In the genomic region with DNA sequence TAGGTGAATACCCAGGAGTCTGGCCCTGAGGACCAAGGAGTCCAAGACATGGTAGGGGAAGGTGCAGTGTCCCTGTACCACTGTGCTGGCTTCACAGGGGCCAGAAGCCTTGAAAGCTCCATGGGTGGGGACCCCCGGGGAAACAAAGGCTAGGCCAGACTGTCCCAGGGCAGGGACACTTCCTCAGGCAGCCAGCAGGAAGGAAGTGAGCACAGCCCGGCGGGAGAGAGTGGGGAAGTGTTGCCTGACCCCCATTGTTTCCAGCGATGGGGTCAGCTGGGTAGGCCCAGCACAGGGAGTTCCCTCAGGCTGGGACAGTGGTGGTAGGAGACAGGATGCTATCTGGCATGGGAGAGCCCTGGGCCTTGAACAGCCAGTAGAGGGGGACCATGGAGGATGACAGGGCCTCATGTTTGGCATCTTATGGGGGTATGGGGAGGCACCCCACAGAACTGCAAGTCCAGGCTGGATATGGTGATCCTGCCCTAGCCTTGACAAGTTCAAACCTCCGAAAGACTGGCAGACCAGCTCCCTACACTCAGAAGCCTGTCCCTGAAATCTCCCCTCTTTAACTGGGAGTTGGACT, we compare ENCODE assay signal across 9 cellular contexts. TPM values are rescaled to one million over a fixed set of nuclear protein-coding genes. Genes with fewer than 3 reads are reported as not detected.
A peak's percentile ranks its signal among the peaks of the same experiment; 100 is the strongest.
DNase-seq lines count a peak whose midpoint lies in the region; ATAC-seq and TF ChIP-seq lines count a peak whose summit lies in the region.
"Had no signal": no experiment of that assay in that cellular context is flagged by ENCODE, and none has a peak within 500 bp of the region (broad histone marks: within the 10 kb centered on the region; RNA-seq: fewer than 3 reads in every experiment).

No MANE protein-coding gene starts in this region.

- intact Hi-C loops in thyroid gland (cut with DNase I) = no loop called here

- H2AFZ ChIP-seq in SK-N-SH (ENCODE audit: low read depth) = no peak overlapping the region

- H3F3A ChIP-seq in SK-N-SH (replicated peaks; ENCODE audit: insufficient read depth) = peaks cover 14% of the 10 kb centered on the region

- DNase-seq in SK-N-SH = no peak
- DNase-seq in dermis microvascular lymphatic vessel endothelial cell (ENCODE audit: low read depth in 2 of 2) = peak; percentile 95 to 96
- no peak for DNase-seq in mesendoderm
- DNase-seq in thyroid gland = no peak
- no peak for DNase-seq in NCI-H1092 (lab: John Stamatoyannopoulos, UW)
- no peak for DNase-seq in iPS-NIHi7 (ENCODE audit: extremely low spot score)
- DNase-seq in NCI-H146 treated with DMSO at 0.1 percent for 48 hours (lab: John Stamatoyannopoulos, UW; ENCODE audit: unreplicated experiment) = no peak

- H3K36me3 ChIP-seq in SK-N-SH (replicated peaks in 1 of 2; ENCODE audit: control insufficient read depth in 1 of 2, insufficient read depth in 2 of 2, low read length in 1 of 2) (peaks cover 8 to 33% of the 10 kb centered on the region in 2 experiments), mesendoderm (ENCODE audit: control insufficient read depth, insufficient read depth, low read length) (peaks cover 9% of the 10 kb centered on the region), thyroid gland (peaks cover 4 to 5% of the 10 kb centered on the region in 2 donors)

- H2BK5ac ChIP-seq in mesendoderm (ENCODE audit: low read length) = no peak overlapping the region

- no peak overlapping the region for H2AK5ac ChIP-seq in mesendoderm (ENCODE audit: low read length)

- CTCF ChIA-PET in SK-N-SH (lab: Yijun Ruan, JAX) = interaction anchor here (0.7 to 6.0 kb wide), 27 partner anchors 9 to 290 kb away, joined by 3 to 60 read pairs (median 4); partner anchors contain the start of genes HYAL1, HYAL3, NAA80 and RASSF1

- TF ChIP-seq RAD21 in SK-N-SH (IDR thresholded peaks at IDR 0.05; ENCODE audit: low read length) = no peak

- peaks cover 23% of the 10 kb centered on the region for H3K79me1 ChIP-seq in mesendoderm (ENCODE audit: low read length)

- H3K18ac ChIP-seq in mesendoderm (ENCODE audit: low read length) = no peak overlapping the region

- TF ChIP-seq EP300 in SK-N-SH (IDR thresholded peaks at IDR 0.05; ENCODE audit: borderline replicate concordance in 1 of 2, low read depth in 1 of 2, low read length in 1 of 2) = no peak

- H3K4me1 ChIP-seq in SK-N-SH (ENCODE audit: control insufficient read depth in 1 of 2, insufficient read depth in 2 of 2, low read depth in 1 of 2, low read length in 1 of 2) = peaks cover 0 to 44% of the 10 kb centered on the region in 2 experiments; a peak in 2 of 4 replicates
- peaks cover 14% of the 10 kb centered on the region for H3K4me1 ChIP-seq in mesendoderm (ENCODE audit: control insufficient read depth, low read depth, low read length)
- peaks cover 31 to 51% of the 10 kb centered on the region in 2 donors for H3K4me1 ChIP-seq in thyroid gland

- no peak overlapping the region for H2BK15ac ChIP-seq in mesendoderm (replicated peaks; ENCODE audit: low read depth)

- H2BK120ac ChIP-seq in mesendoderm (ENCODE audit: low read depth, low read length) = no peak overlapping the region

- ATAC-seq in SK-N-SH treated with all-trans-retinoic acid at 6 μM for 48 hours = no peak

- H3K79me2 ChIP-seq in SK-N-SH (ENCODE audit: insufficient read depth) = peaks cover 45% of the 10 kb centered on the region
- peaks cover 32% of the 10 kb centered on the region for H3K79me2 ChIP-seq in mesendoderm (ENCODE audit: control insufficient read depth, insufficient read depth, low read length)

- no peak overlapping the region for H3K4ac ChIP-seq in mesendoderm (ENCODE audit: low read depth, low read length)

- H3K27me3 ChIP-seq in SK-N-SH (ENCODE audit: insufficient read depth) = no peaks in the 10 kb centered on the region
- H3K27me3 ChIP-seq in mesendoderm (ENCODE audit: insufficient read depth, low read length, poor library complexity) = no peaks in the 10 kb centered on the region
- no peaks in the 10 kb centered on the region for H3K27me3 ChIP-seq in thyroid gland
- H3K27me3 ChIP-seq: SJCRH30 had no signal

- H3K4me3 ChIP-seq in SK-N-SH (ENCODE audit: low read depth in 2 of 2, low read length in 1 of 2) (no peak overlapping the region), mesendoderm (ENCODE audit: low read length) (no peak overlapping the region), thyroid gland (replicated peaks in 1 of 3) (no peak overlapping the region)
- H3K4me3 ChIP-seq: SJCRH30 had no signal

- TF ChIP-seq CTCF in SK-N-SH (IDR thresholded peaks at IDR 0.05) (no peak), thyroid gland (IDR thresholded peaks at IDR 0.05) (no peak)

- no peaks in the 10 kb centered on the region for H4K20me1 ChIP-seq in SK-N-SH (ENCODE audit: insufficient read depth)

- no peak for TF ChIP-seq POLR2A in thyroid gland (IDR thresholded peaks at IDR 0.05)

- H3K56ac ChIP-seq in mesendoderm (ENCODE audit: low read length) = peak overlapping the region; percentile 96

- H4K5ac ChIP-seq in mesendoderm (ENCODE audit: low read length) = no peak overlapping the region

- H3K9ac ChIP-seq in SK-N-SH (no peak overlapping the region), mesendoderm (ENCODE audit: low read length) (peak overlapping the region; percentile 3)

- no peak overlapping the region for H3K27ac ChIP-seq in SK-N-SH (ENCODE audit: low read depth in 2 of 2, low read length in 1 of 2)
- H3K27ac ChIP-seq in mesendoderm (ENCODE audit: low read depth, low read length) = no peak overlapping the region
- H3K27ac ChIP-seq in thyroid gland = peak overlapping the region; percentile 22 to 98 (median 96)
- H3K27ac ChIP-seq: SJCRH30 had no signal

- no peaks in the 10 kb centered on the region for H3K9me2 ChIP-seq in SK-N-SH

- no peak overlapping the region for H4K8ac ChIP-seq in mesendoderm (ENCODE audit: low read depth, low read length)

- 87% methylated on average over 2 of the region's 5 CpGs for WGBS in SK-N-SH (ENCODE audit: low lambda C conversion rate)
- WGBS in mesendoderm (ENCODE audit: extremely low coverage, insufficient coverage, low lambda C conversion rate) = no CpG with 5 or more reads among the region's 5 CpGs
- 79 to 81% methylated on average over 4 to 5 of the region's 5 CpGs for WGBS in thyroid gland, 2 donors

- H3K23ac ChIP-seq in mesendoderm (ENCODE audit: low read length) = no peak overlapping the region

- H3K4me2 ChIP-seq in SK-N-SH = no peak overlapping the region
- H3K4me2 ChIP-seq in mesendoderm (ENCODE audit: low read length) = no peak overlapping the region

- POLR2A ChIA-PET in SK-N-SH (lab: Yijun Ruan, JAX) = interaction anchor here (1.6 to 1.7 kb wide), 2 partner anchors 13 to 32 kb away, joined by 4 to 6 read pairs; partner anchors contain the start of gene IFRD2

- H3K9me3 ChIP-seq in SK-N-SH (no peaks in the 10 kb centered on the region), thyroid gland (no peaks in the 10 kb centered on the region)
- H3K9me3 ChIP-seq: SJCRH30 had no signal

TF ChIP-seq in SK-N-SH, 30 proteins besides CTCF, POLR2A, EP300 and RAD21:
- TF ChIP-seq FOSL2 (IDR thresholded peaks at IDR 0.05; ENCODE audit: borderline replicate concordance, low read depth) = no peak
- 0 out of 2 replicates have a peak, but pooled peaks have one; percentile 21 for TF ChIP-seq POLR2AphosphoS5 (IDR thresholded peaks at IDR 0.05; ENCODE audit: low read depth, low read length)

TF ChIP-seq in SK-N-SH treated with all-trans-retinoic acid at 6 μM for 48 hours, 23 proteins besides CTCF, POLR2A, EP300 and RAD21 (continues in another document):
- TF ChIP-seq ESRRG (CRISPR knock-in tag; IDR thresholded peaks at IDR 0.05) (no peak), ZFP30 (CRISPR knock-in tag; IDR thresholded peaks at IDR 0.05) (no peak), CSDC2 (CRISPR knock-in tag; IDR thresholded peaks at IDR 0.05) (no peak)

RNA-seq across cellular contexts. Expression of gene HYAL2, which starts 1.2 kb away (rescaled TPM):
- 135 and 151 TPM in 2 replicates for polyA plus RNA-seq in SK-N-SH (2012; rRNA removed)
- 57.1 and 110 TPM in 2 replicates for polyA plus RNA-seq in SK-N-SH (2012; cell fraction: cytosol; rRNA removed)
- 55.5 and 73.1 TPM in 2 replicates for polyA plus RNA-seq in SK-N-SH (2012; cell fraction: nucleus; rRNA removed)
- 384 and 564 TPM in 2 replicates for total RNA-seq in dermis microvascular lymphatic vessel endothelial cell
- 40.1 TPM for polyA plus RNA-seq in mesendoderm (2013, experiment 1 of 2)
- 38.2 TPM for polyA plus RNA-seq in mesendoderm (2013, experiment 2 of 2)
- total RNA-seq in thyroid gland = 100 to 1,000 TPM; 133 to 206 (median 158) TPM

RNA-seq across cellular contexts. Expression of gene TUSC2, which starts 4.3 kb away (rescaled TPM):
- polyA plus RNA-seq in SK-N-SH (2012; rRNA removed) = 58.7 and 79.3 TPM in 2 replicates
- polyA plus RNA-seq in SK-N-SH (2012; cell fraction: cytosol; rRNA removed) = 45.0 and 66.4 TPM in 2 replicates
- 35.0 and 40.0 TPM in 2 replicates for polyA plus RNA-seq in SK-N-SH (2012; cell fraction: nucleus; rRNA removed)
- 20.7 and 22.3 TPM in 2 replicates for total RNA-seq in dermis microvascular lymphatic vessel endothelial cell
- polyA plus RNA-seq in mesendoderm (2013, experiment 1 of 2) = 24.5 TPM
- polyA plus RNA-seq in mesendoderm (2013, experiment 2 of 2) = 23.4 TPM
- total RNA-seq in thyroid gland = 10 to 100 TPM; 28.7 to 63.7 (median 42.3) TPM

RNA-seq across cellular contexts. Expression of gene RASSF1, which starts 16.9 kb away (rescaled TPM):
- 28.1 and 32.3 TPM in 2 replicates for polyA plus RNA-seq in SK-N-SH (2012; rRNA removed)
- 19.1 and 27.8 TPM in 2 replicates for polyA plus RNA-seq in SK-N-SH (2012; cell fraction: cytosol; rRNA removed)
- 34.1 and 37.0 TPM in 2 replicates for polyA plus RNA-seq in SK-N-SH (2012; cell fraction: nucleus; rRNA removed)
- total RNA-seq in dermis microvascular lymphatic vessel endothelial cell (12.6 and 23.9 TPM in 2 replicates), thyroid gland (10 to 100 TPM; 18.9 to 42.6 (median 24.8) TPM)
- polyA plus RNA-seq in mesendoderm (2013, experiment 1 of 2) = 6.8 TPM
- polyA plus RNA-seq in mesendoderm (2013, experiment 2 of 2) = 7.2 TPM

RNA-seq across cellular contexts. Expression of gene HYAL1, which starts 20.3 kb away (rescaled TPM):
- 0.30 and 0.49 TPM in 2 replicates for polyA plus RNA-seq in SK-N-SH (2012; rRNA removed)
- 0.14 and 0.26 TPM in 2 replicates for polyA plus RNA-seq in SK-N-SH (2012; cell fraction: cytosol; rRNA removed)
- 1.7 and 1.8 TPM in 2 replicates for polyA plus RNA-seq in SK-N-SH (2012; cell fraction: nucleus; rRNA removed)
- total RNA-seq in dermis microvascular lymphatic vessel endothelial cell = 4.6 and 6.7 TPM in 2 replicates
- polyA plus RNA-seq in mesendoderm (2013, experiment 1 of 2) = 1.1 TPM
- polyA plus RNA-seq in mesendoderm (2013, experiment 2 of 2) = 1.3 TPM
- 10 to 100 TPM in 2 of 4 donors, 1 to 10 TPM in 2; 5.8 to 13.8 (median 9.7) TPM for total RNA-seq in thyroid gland
- total RNA-seq: SJCRH30 had no signal

RNA-seq across cellular contexts. Expression of gene ZMYND10, which starts 21.8 kb away (rescaled TPM):
- polyA plus RNA-seq in SK-N-SH (2012; rRNA removed) = 0.83 and 0.95 TPM in 2 replicates
- 0.33 and 0.73 TPM in 2 replicates for polyA plus RNA-seq in SK-N-SH (2012; cell fraction: cytosol; rRNA removed)
- polyA plus RNA-seq in SK-N-SH (2012; cell fraction: nucleus; rRNA removed) = 4.2 and 8.1 TPM in 2 replicates
- total RNA-seq in dermis microvascular lymphatic vessel endothelial cell = under 0.01 and 0.25 TPM in 2 replicates
- polyA plus RNA-seq in mesendoderm (2013, experiment 1 of 2) = 0.18 TPM
- 0.13 TPM for polyA plus RNA-seq in mesendoderm (2013, experiment 2 of 2)
- total RNA-seq in thyroid gland = 1 to 10 TPM; 3.6 to 8.1 (median 4.4) TPM

Comparison
In these comparisons a context has a peak if more than half of its experiments do, and no peak if none do; other contexts are left out.
1. DNase-seq: peak in dermis microvascular lymphatic vessel endothelial cell (2 of 2); none in SK-N-SH (single experiment), mesendoderm (single experiment), thyroid gland (0 of 2), NCI-H1092 (single experiment), iPS-NIHi7 (single experiment) and NCI-H146 treated with DMSO at 0.1 percent for 48 hours (single experiment).
2. H3K27ac ChIP-seq: peak in thyroid gland (3 of 3); none in SK-N-SH (0 of 2) and mesendoderm (single experiment).